ENCODE assay signal across 8 cellular contexts in genomic region chr4:169659736-169660670, GRCh38. TPM values are rescaled to one million over a fixed set of nuclear protein-coding genes. Genes with fewer than 3 reads are reported as not detected.
A peak's percentile ranks its signal among the peaks of the same experiment; 100 is the strongest.
DNase-seq lines count a peak whose midpoint lies in the region; ATAC-seq and TF ChIP-seq lines count a peak whose summit lies in the region.

No MANE protein-coding gene starts in this region.

- H3K27ac ChIP-seq in GM23248 (peak overlapping the region; percentile 98), gastroesophageal sphincter (peak overlapping the region; percentile 72 to 90 (median 83)), neuronal stem cell (replicated peaks; ENCODE audit: low read length) (peak overlapping the region; percentile 80), substantia nigra (ENCODE audit: low read depth, low read length, poor library complexity, severe bottlenecking) (peak overlapping the region; percentile 85)

- H3K4me3 ChIP-seq in GM23248 (peak overlapping the region; percentile 76), gastroesophageal sphincter (peak overlapping the region; percentile 51 to 74), neuronal stem cell (ENCODE audit: low read length in 2 of 2) (peak overlapping the region; percentile 55 to 69)

- H2BK15ac ChIP-seq in neuronal stem cell (ENCODE audit: low read length), result no peak overlapping the region

- peak overlapping the region; percentile 91 for H3K9ac ChIP-seq in GM23248
- no peak overlapping the region for H3K9ac ChIP-seq in neuronal stem cell (ENCODE audit: low read depth, low read length, poor library complexity)

- H3F3A ChIP-seq in GM23248 (ENCODE audit: insufficient read depth), result peaks cover 30% of the 10 kb centered on the region

- peak overlapping the region; percentile 45 for H3K4me3 Mint-ChIP-seq in activated naive CD4-positive, alpha-beta T cell treated with anti-CD3 and anti-CD28 coated beads, Interleukin-2, amount 10 ng/mL, durations not matched to agents 7 days and 5 days

- no peaks in the 10 kb centered on the region for H3K9me3 Mint-ChIP-seq in activated naive CD4-positive, alpha-beta T cell treated with anti-CD3 and anti-CD28 coated beads, Interleukin-2, amount 10 ng/mL, durations not matched to agents 7 days and 5 days

- H3K79me2 ChIP-seq in GM23248 (ENCODE audit: insufficient read depth), result peaks cover 78% of the 10 kb centered on the region

- 0 to 1% methylated on average over 14 of the region's 14 CpGs for WGBS in GM23248 (ENCODE audit: low coverage in 1 of 2, low lambda C conversion rate in 2 of 2, missing lambda C conversion rate in 2 of 2), 2 experiments
- WGBS in gastroesophageal sphincter (ENCODE audit: low coverage in 1 of 2), 2 donors, result 7 to 26% methylated on average over 14 of the region's 14 CpGs
- no CpG with 5 or more reads among the region's 14 CpGs for WGBS in neuronal stem cell (ENCODE audit: extremely low coverage in 2 of 2, insufficient read length in 2 of 2, insufficient replicate concordance in 1 of 2), 2 donors

- no peak overlapping the region for H2AK5ac ChIP-seq in neuronal stem cell (ENCODE audit: low read depth, low read length)

- H4K91ac ChIP-seq in neuronal stem cell (ENCODE audit: low read depth, low read length, poor library complexity), result no peak overlapping the region

- no peaks in the 10 kb centered on the region for H4K20me1 ChIP-seq in GM23248 (ENCODE audit: insufficient read depth)

- no peak for TF ChIP-seq EP300 in gastroesophageal sphincter (IDR thresholded peaks at IDR 0.05)

- no peak overlapping the region for H2BK5ac ChIP-seq in neuronal stem cell (ENCODE audit: low read length)

- H3K79me1 ChIP-seq in neuronal stem cell (ENCODE audit: low read depth, low read length), result no peaks in the 10 kb centered on the region

- H3K18ac ChIP-seq in neuronal stem cell (ENCODE audit: low read length), result no peak overlapping the region

- no peak overlapping the region for H2BK120ac ChIP-seq in neuronal stem cell (ENCODE audit: low read depth, low read length)

- H3K36me3 Mint-ChIP-seq in activated naive CD4-positive, alpha-beta T cell treated with anti-CD3 and anti-CD28 coated beads, Interleukin-2, amount 10 ng/mL, durations not matched to agents 7 days and 5 days, result peaks cover 7% of the 10 kb centered on the region

- no peak overlapping the region for H3K23ac ChIP-seq in neuronal stem cell (ENCODE audit: low read depth, low read length, poor library complexity)

- in situ Hi-C loops in GM23248 (cut with MboI), result no loop called here

- no peak overlapping the region for H3K4ac ChIP-seq in neuronal stem cell (ENCODE audit: low read length)

- H3K14ac ChIP-seq in neuronal stem cell (ENCODE audit: low read length), result no peak overlapping the region

- TF ChIP-seq POLR2A in gastroesophageal sphincter (IDR thresholded peaks at IDR 0.05), result no peak

- CTCF ChIA-PET in activated naive CD4-positive, alpha-beta T cell treated with anti-CD3 and anti-CD28 coated beads, Interleukin-2, amount 10 ng/mL, durations not matched to agents 7 days and 5 days (lab: Charles Lee), result interaction anchor here (1.1 to 2.2 kb wide), 4 partner anchors 10 to 47 kb away, joined by 4 to 9 read pairs (median 5); partner anchors contain the start of genes CLCN3 and NEK1

- H2AFZ ChIP-seq in GM23248 (peak overlapping the region; percentile 80), neuronal stem cell (ENCODE audit: low read length) (peak overlapping the region; percentile 60)

- H3K27me3 ChIP-seq in GM23248 (replicated peaks; ENCODE audit: insufficient read depth), result no peaks in the 10 kb centered on the region
- H3K27me3 ChIP-seq in gastroesophageal sphincter, result no peaks in the 10 kb centered on the region
- no peaks in the 10 kb centered on the region for H3K27me3 ChIP-seq in neuronal stem cell (ENCODE audit: control insufficient read depth in 3 of 3, insufficient read depth in 3 of 3, low read depth in 1 of 3, low read length in 3 of 3)

- H3K9me2 ChIP-seq in GM23248 (ENCODE audit: insufficient read depth), result no peaks in the 10 kb centered on the region

- no peaks in the 10 kb centered on the region for H3K36me3 ChIP-seq in GM23248 (ENCODE audit: low read depth)
- H3K36me3 ChIP-seq in gastroesophageal sphincter, result no peaks in the 10 kb centered on the region
- H3K36me3 ChIP-seq in neuronal stem cell (replicated peaks in 1 of 2; ENCODE audit: control insufficient read depth in 2 of 2, insufficient read depth in 2 of 2, low read length in 2 of 2), result peaks cover 0 to 5% of the 10 kb centered on the region in 2 donors

- H3K27me3 Mint-ChIP-seq in activated naive CD4-positive, alpha-beta T cell treated with anti-CD3 and anti-CD28 coated beads, Interleukin-2, amount 10 ng/mL, durations not matched to agents 7 days and 5 days, result no peaks in the 10 kb centered on the region

- H3K9me3 ChIP-seq in GM23248 (ENCODE audit: low read depth) (no peaks in the 10 kb centered on the region), gastroesophageal sphincter (no peaks in the 10 kb centered on the region), neuronal stem cell (replicated peaks in 1 of 2; ENCODE audit: control insufficient read depth in 2 of 2, insufficient read depth in 1 of 2, low read depth in 1 of 2, low read length in 2 of 2) (no peaks in the 10 kb centered on the region)

- DNase-seq in DMS79 treated with DMSO at 0.1 percent for 48 hours (lab: John Stamatoyannopoulos, UW) (peak; percentile 69), GM23248 (peak; percentile 100), Kasumi-1 (lab: John Stamatoyannopoulos, UW) (peak; percentile 26 to 37), SHP77 (lab: John Stamatoyannopoulos, UW) (peak; percentile 92 to 94), neuronal stem cell (ENCODE audit: low spot score) (peak; percentile 77), substantia nigra (lab: John Stamatoyannopoulos, UW) (peak in 40 of 49 donors; percentile 1 to 85 (median 35))
- peak; percentile 71 for DNase-seq in activated naive CD4-positive, alpha-beta T cell treated with anti-CD3 and anti-CD28 coated beads, Interleukin-2, amount 10 ng/mL, durations not matched to agents 7 days and 5 days

- H3K4me1 Mint-ChIP-seq in activated naive CD4-positive, alpha-beta T cell treated with anti-CD3 and anti-CD28 coated beads, Interleukin-2, amount 10 ng/mL, durations not matched to agents 7 days and 5 days, result peaks cover 24% of the 10 kb centered on the region

- H3K4me2 ChIP-seq in GM23248 (ENCODE audit: unreplicated experiment) (peak overlapping the region; percentile 99), neuronal stem cell (ENCODE audit: insufficient read depth, low read length, poor library complexity, severe bottlenecking) (peak overlapping the region; percentile 37)

- H3K4me1 ChIP-seq in GM23248 (ENCODE audit: insufficient read depth), result peaks cover 32% of the 10 kb centered on the region
- H3K4me1 ChIP-seq in gastroesophageal sphincter, result peaks cover 2 to 69% (median 6%) of the 10 kb centered on the region in 3 donors
- peaks cover 3 to 15% of the 10 kb centered on the region in 2 donors for H3K4me1 ChIP-seq in neuronal stem cell (ENCODE audit: control insufficient read depth in 2 of 2, insufficient read depth in 1 of 2, low read depth in 1 of 2, low read length in 2 of 2)

- H3K27ac Mint-ChIP-seq in activated naive CD4-positive, alpha-beta T cell treated with anti-CD3 and anti-CD28 coated beads, Interleukin-2, amount 10 ng/mL, durations not matched to agents 7 days and 5 days, result peak overlapping the region; percentile 82

- peak; percentile 98 for ATAC-seq in gastroesophageal sphincter

- no peak overlapping the region for H2BK12ac ChIP-seq in neuronal stem cell (ENCODE audit: low read length)

- no peak for TF ChIP-seq CTCF in gastroesophageal sphincter (IDR thresholded peaks at IDR 0.05)

- no peak overlapping the region for H4K8ac ChIP-seq in neuronal stem cell (ENCODE audit: low read depth, low read length)

RNA-seq across cellular contexts. Expression of gene CLCN3, which starts 39.6 kb away (rescaled TPM):
- total RNA-seq in GM23248 (2014; rRNA removed; shearing (Covaris generic)), result 16.4 and 20.4 TPM in 2 replicates
- 12.1 and 12.2 TPM in 2 replicates for polyA plus RNA-seq in GM23248 (2016; fragmentation: Nextera tagmentation; extraction: Ambion mirVana)
- total RNA-seq in gastroesophageal sphincter, result 10 to 100 TPM; 16.6 to 26.0 (median 22.6) TPM
- polyA plus RNA-seq in neuronal stem cell (2013, experiment 1 of 2), result 22.6 TPM
- 20.7 TPM for polyA plus RNA-seq in neuronal stem cell (2013, experiment 2 of 2)

RNA-seq across cellular contexts. Expression of gene NEK1, which starts 47.6 kb away (rescaled TPM):
- 6.7 and 7.6 TPM in 2 replicates for total RNA-seq in GM23248 (2014; rRNA removed; shearing (Covaris generic))
- 14.3 and 14.8 TPM in 2 replicates for polyA plus RNA-seq in GM23248 (2016; fragmentation: Nextera tagmentation; extraction: Ambion mirVana)
- 10 to 100 TPM in 3 of 4 donors, 1 to 10 TPM in 1; 9.1 to 21.4 (median 12.3) TPM for total RNA-seq in gastroesophageal sphincter
- 10.4 TPM for polyA plus RNA-seq in neuronal stem cell (2013, experiment 1 of 2)
- 10.0 TPM for polyA plus RNA-seq in neuronal stem cell (2013, experiment 2 of 2)

Comparison
In these comparisons a context has a peak if more than half of its experiments do, and no peak if none do; other contexts are left out.
1. Peak in every context shown above with its lines: DNase-seq, ATAC-seq, H3K4me3 ChIP-seq and H3K27ac ChIP-seq.
2. DNase-seq: peak in every context shown above with its lines; median percentile 100 in GM23248; 93 in SHP77; 77 in neuronal stem cell; 71 in activated naive CD4-positive, alpha-beta T cell treated with anti-CD3 and anti-CD28 coated beads, Interleukin-2, amount 10 ng/mL, durations not matched to agents 7 days and 5 days; 69 in DMS79 treated with DMSO at 0.1 percent for 48 hours; 35 in substantia nigra; 32 in Kasumi-1.